1 cellular context compared by ENCODE assay signal in the genomic region with DNA sequence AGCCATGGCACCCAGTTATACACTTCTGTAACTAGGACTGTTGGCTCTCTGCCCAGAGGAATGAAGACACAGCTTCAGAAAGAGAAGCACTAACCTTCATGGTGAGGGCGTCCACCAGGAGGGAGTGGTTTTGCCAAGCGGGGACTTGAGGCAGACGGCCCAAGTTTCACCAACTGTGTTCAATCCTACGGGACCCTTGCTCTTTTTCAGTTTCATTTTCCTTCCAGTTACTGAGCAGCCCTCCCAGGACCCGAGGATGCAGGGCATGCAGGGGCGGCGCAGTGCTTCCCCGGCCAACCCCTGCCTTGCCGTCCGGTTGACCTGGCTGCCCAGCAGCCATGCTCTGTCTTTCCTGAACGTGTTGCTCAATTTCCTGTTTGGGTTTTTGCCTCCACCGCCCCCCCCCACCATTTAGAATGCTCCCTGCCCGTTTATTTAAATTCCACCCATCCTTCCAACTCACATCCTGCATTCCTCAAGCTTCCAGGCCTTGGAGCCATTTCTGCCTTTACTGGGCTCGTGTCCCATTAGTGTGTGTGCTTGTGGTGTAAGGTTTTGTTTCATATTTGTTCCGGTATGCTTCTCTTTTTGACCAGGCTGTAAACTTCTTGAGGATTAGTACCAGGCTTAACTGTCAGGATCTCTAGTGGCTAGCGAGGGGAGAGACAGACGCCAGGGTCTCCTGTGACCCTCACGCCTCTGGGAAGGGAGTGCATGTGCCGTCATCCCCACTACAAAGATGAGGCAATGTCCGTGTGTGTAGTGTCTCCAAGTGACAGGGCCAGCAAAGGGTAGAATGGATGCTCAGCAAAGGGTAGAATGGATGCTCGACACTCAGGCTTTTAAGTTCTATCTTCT.
TF ChIP-seq lines count a peak whose summit lies in the region.

No MANE protein-coding gene starts in this region.

TF ChIP-seq in endothelial cell of umbilical vein, 7 proteins besides CTCF, POLR2A, EP300 and RAD21:
- TF ChIP-seq MAX (IDR thresholded peaks at IDR 0.05; ENCODE audit: insufficient read depth, insufficient read length) = peak; percentile 47
- TF ChIP-seq JUN (IDR thresholded peaks at IDR 0.05; ENCODE audit: borderline replicate concordance, insufficient read depth, insufficient read length, low read depth) = no peak
- peak; percentile 78 for TF ChIP-seq MYC (IDR thresholded peaks at IDR 0.05; ENCODE audit: low read depth, low read length)
- TF ChIP-seq GATA2 (IDR thresholded peaks at IDR 0.05; ENCODE audit: insufficient read depth, insufficient read length, low read depth, low read length) = no peak
- peak; percentile 92 for TF ChIP-seq POLR2AphosphoS5 (IDR thresholded peaks at IDR 0.05; ENCODE audit: insufficient read depth, low read depth, low read length)
- no peak for TF ChIP-seq EZH2 (IDR thresholded peaks at IDR 0.05; ENCODE audit: borderline replicate concordance, low read depth, low read length, severe bottlenecking)
- TF ChIP-seq FOS (IDR thresholded peaks at IDR 0.05; ENCODE audit: borderline replicate concordance, insufficient read depth, low read length) = peak; percentile 49
